In the genomic region with DNA sequence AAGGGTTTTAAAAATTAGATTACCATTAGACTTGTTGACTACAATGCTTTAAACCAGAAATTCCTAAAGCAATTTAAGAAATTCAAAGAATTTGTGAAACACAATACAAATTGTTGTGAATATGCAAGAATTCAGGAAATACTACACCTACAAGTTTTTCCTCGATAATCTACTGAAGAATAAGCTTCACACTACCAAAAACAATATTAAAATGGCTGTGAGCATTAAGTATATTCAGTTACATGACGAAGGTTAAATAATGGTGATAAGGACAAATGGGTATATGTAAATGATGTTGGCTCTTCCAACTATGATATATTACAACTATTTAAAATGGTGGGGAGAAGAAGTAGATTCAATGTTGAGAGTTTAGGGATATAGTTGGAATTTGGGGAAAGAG, we compare ENCODE assay signal across 22 cellular contexts.
"Had no signal": no experiment of that assay in that cellular context is flagged by ENCODE, and none has a peak within 500 bp of the region (broad histone marks: within the 10 kb centered on the region; RNA-seq: fewer than 3 reads in every experiment).

No MANE protein-coding gene starts in this region.

- H3K27ac ChIP-seq: coronary artery, epithelial cell of prostate, esophagus muscularis mucosa, gastrocnemius medialis, heart right ventricle, pancreas, suprapubic skin, thyroid gland had no signal

- H3K4me1 ChIP-seq: esophagus muscularis mucosa, gastrocnemius medialis, heart right ventricle, pancreas, suprapubic skin, thyroid gland had no signal

- ATAC-seq: gastrocnemius medialis, heart right ventricle, left colon, left ventricle myocardium superior, pancreas, right cardiac atrium had no signal

- DNase-seq: effector CD4-positive, alpha-beta T cell; gastrocnemius medialis; heart right ventricle; hypothalamus; left colon; left ventricle myocardium superior; mesenchymal stem cell; naive B cell; occipital lobe; pancreas; right cardiac atrium; small intestine; stimulated activated CD4-positive, alpha-beta T cell treated with anti-CD3 and anti-CD28 coated beads, Interleukin-12 subunit alpha, Interleukin-12 subunit beta, amount 100 ng/mL, for 4 hours; stimulated activated naive CD4-positive, alpha-beta T cell treated with Interleukin-2 at 50 U/mL for 16 hours; thyroid gland had no signal

- H3K4me3 ChIP-seq: coronary artery, esophagus muscularis mucosa, gastrocnemius medialis, heart right ventricle, lung, pancreas, suprapubic skin, thyroid gland had no signal

- H3K27me3 ChIP-seq: esophagus muscularis mucosa, gastrocnemius medialis, heart right ventricle, suprapubic skin, thyroid gland had no signal

- H3K9me3 ChIP-seq: esophagus muscularis mucosa, gastrocnemius medialis, heart right ventricle, pancreas, suprapubic skin, thyroid gland had no signal

- H3K36me3 ChIP-seq: esophagus muscularis mucosa, gastrocnemius medialis, heart right ventricle, pancreas, suprapubic skin, thyroid gland had no signal

- FAIRE-seq: endometrium, small intestine, urothelium cell line had no signal
